In genomic region chr15:68524753-68525584, GRCh38 we compare ENCODE assay signal across 15 cellular contexts. TPM values are rescaled to one million over a fixed set of nuclear protein-coding genes. Genes with fewer than 3 reads are reported as not detected.
A peak's percentile ranks its signal among the peaks of the same experiment; 100 is the strongest.
DNase-seq lines count a peak whose midpoint lies in the region; ATAC-seq and TF ChIP-seq lines count a peak whose summit lies in the region.
"Had no signal": no experiment of that assay in that cellular context is flagged by ENCODE, and none has a peak within 500 bp of the region (broad histone marks: within the 10 kb centered on the region; RNA-seq: fewer than 3 reads in every experiment).

No MANE protein-coding gene starts in this region.

- no peak for ATAC-seq in GM18511 (IDR thresholded peaks at IDR 0.05; ENCODE audit: unreplicated experiment)
- ATAC-seq in HG02642 (IDR thresholded peaks at IDR 0.05; ENCODE audit: poor library complexity, unreplicated experiment) = no peak

- H3K36me3 ChIP-seq in BJ (ENCODE audit: control insufficient read depth, insufficient read depth, low read length) (no peaks in the 10 kb centered on the region), skeletal muscle satellite cell (ENCODE audit: insufficient read depth, low read length) (no peaks in the 10 kb centered on the region)

- H3K4me1 Mint-ChIP-seq in endothelial cell (ENCODE audit: unreplicated experiment) = peaks cover 12% of the 10 kb centered on the region

- no peaks in the 10 kb centered on the region for H3K9me3 Mint-ChIP-seq in endothelial cell (ENCODE audit: unreplicated experiment)
- H3K9me3 Mint-ChIP-seq: activated T-cell treated with anti-CD3 and anti-CD28 coated beads, Interleukin-2, amount 50 U/mL, for 24 hours; H9; IgD-negative memory B cell had no signal

- TF ChIP-seq CTCF in BJ (IDR thresholded peaks at IDR 0.05; ENCODE audit: insufficient read depth, low read depth, low read length) (no peak), endothelial cell (IDR thresholded peaks at IDR 0.05; ENCODE audit: unreplicated experiment) (no peak)

- POLR2A ChIA-PET in BJ (lab: Charles Lee) = no interaction called here

- no peak overlapping the region for H3K27ac Mint-ChIP-seq in endothelial cell (ENCODE audit: unreplicated experiment)
- H3K27ac Mint-ChIP-seq: activated T-cell treated with anti-CD3 and anti-CD28 coated beads, Interleukin-2, amount 50 U/mL, for 24 hours; H9; IgD-negative memory B cell; nephron progenitor cell had no signal

- H3K9me3 ChIP-seq in skeletal muscle satellite cell (replicated peaks; ENCODE audit: low read length) = no peaks in the 10 kb centered on the region

- no peak overlapping the region for H3K4me3 ChIP-seq in BJ (ENCODE audit: low read depth, low read length)
- no peak overlapping the region for H3K4me3 ChIP-seq in skeletal muscle satellite cell (ENCODE audit: low read length)

- CTCF ChIA-PET in BJ (lab: Yijun Ruan, JAX) = interaction anchor here (0.8 to 2.7 kb wide), 6 partner anchors 9 to 218 kb away, joined by 3 to 7 read pairs (median 4); no protein-coding TSS in a partner anchor

- H3K4me3 Mint-ChIP-seq in endothelial cell (ENCODE audit: unreplicated experiment) = no peak overlapping the region
- H3K4me3 Mint-ChIP-seq: activated T-cell treated with anti-CD3 and anti-CD28 coated beads, Interleukin-2, amount 50 U/mL, for 24 hours; H9; IgD-negative memory B cell; nephron progenitor cell had no signal

- H3K9ac ChIP-seq in skeletal muscle satellite cell (ENCODE audit: low read depth, low read length) = peak overlapping the region; percentile 72

- H3K4me2 ChIP-seq in skeletal muscle satellite cell (ENCODE audit: low read length) = peak overlapping the region; percentile 37

- H3K4me1 ChIP-seq in skeletal muscle satellite cell (ENCODE audit: control insufficient read depth, insufficient read depth, low read length) = peaks cover 23% of the 10 kb centered on the region

- H3K27me3 Mint-ChIP-seq in endothelial cell (ENCODE audit: unreplicated experiment) = peaks cover 3% of the 10 kb centered on the region

- H3K27me3 ChIP-seq in BJ (ENCODE audit: control insufficient read depth, insufficient read depth, low read length) = no peaks in the 10 kb centered on the region; the same call in 1 of the 2 replicates
- H3K27me3 ChIP-seq in skeletal muscle satellite cell (ENCODE audit: control insufficient read depth, insufficient read depth, low read length) = no peaks in the 10 kb centered on the region

- DNase-seq in BJ (ENCODE audit: low read depth) (peak; percentile 88), NCI-H226 (peak; percentile 52), fibroblast of gingiva (ENCODE audit: low read depth) (peak; percentile 57), endothelial cell (ENCODE audit: low spot score) (no peak)
- DNase-seq in stimulated activated CD4-positive, alpha-beta T cell treated with anti-CD3 and anti-CD28 coated beads, Interleukin-12 subunit alpha, Interleukin-12 subunit beta, amount 100 ng/mL, for 4 hours = no peak
- DNase-seq: activated CD4-positive, CD25-positive, alpha-beta regulatory T cell treated with anti-CD3 and anti-CD28 coated beads, Interleukin-2, amount 50 U/mL, for 72 hours; activated T-cell treated with anti-CD3 and anti-CD28 coated beads, Interleukin-2, amount 50 U/mL, for 24 hours; anterior cingulate cortex; H9; NCI-H187; nephron progenitor cell had no signal

- H3K36me3 Mint-ChIP-seq in endothelial cell (ENCODE audit: low read depth, unreplicated experiment) = no peaks in the 10 kb centered on the region
- H3K36me3 Mint-ChIP-seq: IgD-negative memory B cell had no signal

RNA-seq across cellular contexts. Expression of gene CORO2B, which starts 53.8 kb away (rescaled TPM):
- 5.1 and 7.7 TPM in 2 replicates for polyA plus RNA-seq in BJ (2011; rRNA removed)
- polyA minus RNA-seq in BJ (2011; rRNA and poly(A)+ RNA removed) = 5.2 and 6.8 TPM in 2 replicates
- total RNA-seq in skeletal muscle satellite cell (2012; rRNA removed) = 21.3 and 21.4 TPM in 2 replicates
- total RNA-seq in endothelial cell (ENCODE audit: unreplicated experiment) = 71.7 TPM

Comparison
In these comparisons a context has a peak if more than half of its experiments do, and no peak if none do; other contexts are left out.
1. DNase-seq: peak in BJ (single experiment), NCI-H226 (single experiment) and fibroblast of gingiva (single experiment); none in stimulated activated CD4-positive, alpha-beta T cell treated with anti-CD3 and anti-CD28 coated beads, Interleukin-12 subunit alpha, Interleukin-12 subunit beta, amount 100 ng/mL, for 4 hours (single experiment) and endothelial cell (single experiment).